1 cellular context compared by ENCODE assay signal in the genomic region with DNA sequence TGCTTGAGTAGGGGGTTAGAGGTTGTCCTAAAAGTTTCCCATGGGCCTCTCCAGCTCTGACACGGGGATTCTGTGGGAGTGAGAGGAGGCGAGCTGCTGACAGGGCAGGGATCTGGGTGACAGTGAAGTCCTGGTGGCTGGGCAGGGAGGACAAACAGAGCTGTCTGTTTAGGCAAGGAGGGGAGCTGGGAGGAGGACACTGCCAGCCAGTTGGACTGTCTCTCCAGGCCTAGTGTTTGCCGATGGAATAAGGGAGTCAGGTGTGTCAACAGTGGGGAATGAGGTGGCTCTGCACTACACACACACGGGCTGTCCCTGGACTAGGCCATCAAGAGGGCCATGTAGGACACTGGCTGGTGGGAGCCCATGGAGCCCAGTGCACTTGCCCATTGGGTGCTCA.
TF ChIP-seq lines count a peak whose summit lies in the region.

No MANE protein-coding gene starts in this region.

TF ChIP-seq in HepG2, 621 proteins besides CTCF, POLR2A, EP300 and RAD21 (continued from another document):
- TF ChIP-seq, protein P1, sequence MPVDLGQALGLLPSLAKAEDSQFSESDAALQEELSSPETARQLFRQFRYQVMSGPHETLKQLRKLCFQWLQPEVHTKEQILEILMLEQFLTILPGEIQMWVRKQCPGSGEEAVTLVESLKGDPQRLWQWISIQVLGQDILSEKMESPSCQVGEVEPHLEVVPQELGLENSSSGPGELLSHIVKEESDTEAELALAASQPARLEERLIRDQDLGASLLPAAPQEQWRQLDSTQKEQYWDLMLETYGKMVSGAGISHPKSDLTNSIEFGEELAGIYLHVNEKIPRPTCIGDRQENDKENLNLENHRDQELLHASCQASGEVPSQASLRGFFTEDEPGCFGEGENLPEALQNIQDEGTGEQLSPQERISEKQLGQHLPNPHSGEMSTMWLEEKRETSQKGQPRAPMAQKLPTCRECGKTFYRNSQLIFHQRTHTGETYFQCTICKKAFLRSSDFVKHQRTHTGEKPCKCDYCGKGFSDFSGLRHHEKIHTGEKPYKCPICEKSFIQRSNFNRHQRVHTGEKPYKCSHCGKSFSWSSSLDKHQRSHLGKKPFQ (CRISPR knock-in tag; IDR thresholded peaks at IDR 0.05; ENCODE audit: insufficient replicate concordance), result no peak
- TF ChIP-seq ZNF24 (IDR thresholded peaks at IDR 0.05) (no peak), CAMTA2 (CRISPR knock-in tag; IDR thresholded peaks at IDR 0.05; ENCODE audit: borderline replicate concordance) (no peak), ZNF383 (CRISPR knock-in tag; IDR thresholded peaks at IDR 0.05; ENCODE audit: borderline replicate concordance) (no peak), CBX2 (IDR thresholded peaks at IDR 0.05; ENCODE audit: low read depth, low read length) (no peak), CBX2 (CRISPR knock-in tag; IDR thresholded peaks at IDR 0.05; ENCODE audit: low read depth) (no peak), PAF1 (CRISPR knock-in tag; IDR thresholded peaks at IDR 0.05) (no peak)
- TF ChIP-seq, protein P2, sequence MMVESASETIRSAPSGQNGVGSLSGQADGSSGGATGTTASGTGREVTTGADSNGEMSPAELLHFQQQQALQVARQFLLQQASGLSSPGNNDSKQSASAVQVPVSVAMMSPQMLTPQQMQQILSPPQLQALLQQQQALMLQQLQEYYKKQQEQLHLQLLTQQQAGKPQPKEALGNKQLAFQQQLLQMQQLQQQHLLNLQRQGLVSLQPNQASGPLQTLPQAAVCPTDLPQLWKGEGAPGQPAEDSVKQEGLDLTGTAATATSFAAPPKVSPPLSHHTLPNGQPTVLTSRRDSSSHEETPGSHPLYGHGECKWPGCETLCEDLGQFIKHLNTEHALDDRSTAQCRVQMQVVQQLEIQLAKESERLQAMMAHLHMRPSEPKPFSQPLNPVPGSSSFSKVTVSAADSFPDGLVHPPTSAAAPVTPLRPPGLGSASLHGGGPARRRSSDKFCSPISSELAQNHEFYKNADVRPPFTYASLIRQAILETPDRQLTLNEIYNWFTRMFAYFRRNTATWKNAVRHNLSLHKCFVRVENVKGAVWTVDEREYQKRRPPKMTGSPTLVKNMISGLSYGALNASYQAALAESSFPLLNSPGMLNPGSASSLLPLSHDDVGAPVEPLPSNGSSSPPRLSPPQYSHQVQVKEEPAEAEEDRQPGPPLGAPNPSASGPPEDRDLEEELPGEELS (CRISPR knock-in tag; IDR thresholded peaks at IDR 0.05), result peak; percentile 53; the same call in 1 of the 2 replicates
- TF ChIP-seq, protein P3, sequence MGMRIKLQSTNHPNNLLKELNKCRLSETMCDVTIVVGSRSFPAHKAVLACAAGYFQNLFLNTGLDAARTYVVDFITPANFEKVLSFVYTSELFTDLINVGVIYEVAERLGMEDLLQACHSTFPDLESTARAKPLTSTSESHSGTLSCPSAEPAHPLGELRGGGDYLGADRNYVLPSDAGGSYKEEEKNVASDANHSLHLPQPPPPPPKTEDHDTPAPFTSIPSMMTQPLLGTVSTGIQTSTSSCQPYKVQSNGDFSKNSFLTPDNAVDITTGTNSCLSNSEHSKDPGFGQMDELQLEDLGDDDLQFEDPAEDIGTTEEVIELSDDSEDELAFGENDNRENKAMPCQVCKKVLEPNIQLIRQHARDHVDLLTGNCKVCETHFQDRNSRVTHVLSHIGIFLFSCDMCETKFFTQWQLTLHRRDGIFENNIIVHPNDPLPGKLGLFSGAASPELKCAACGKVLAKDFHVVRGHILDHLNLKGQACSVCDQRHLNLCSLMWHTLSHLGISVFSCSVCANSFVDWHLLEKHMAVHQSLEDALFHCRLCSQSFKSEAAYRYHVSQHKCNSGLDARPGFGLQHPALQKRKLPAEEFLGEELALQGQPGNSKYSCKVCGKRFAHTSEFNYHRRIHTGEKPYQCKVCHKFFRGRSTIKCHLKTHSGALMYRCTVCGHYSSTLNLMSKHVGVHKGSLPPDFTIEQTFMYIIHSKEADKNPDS (CRISPR knock-in tag; IDR thresholded peaks at IDR 0.05), result no peak
